8 cellular contexts compared by ENCODE assay signal in genomic region chr11:111417766-111418435, GRCh38. TPM values are rescaled to one million over a fixed set of nuclear protein-coding genes. Genes with fewer than 3 reads are reported as not detected.
A peak's percentile ranks its signal among the peaks of the same experiment; 100 is the strongest.
DNase-seq lines count a peak whose midpoint lies in the region; ATAC-seq and TF ChIP-seq lines count a peak whose summit lies in the region.

No MANE protein-coding gene starts in this region.

- peak; percentile 24 for ATAC-seq in GM21576 (IDR thresholded peaks at IDR 0.05; ENCODE audit: unreplicated experiment)
- ATAC-seq in GM19324 (IDR thresholded peaks at IDR 0.05; ENCODE audit: low FRiP score, unreplicated experiment), result no peak

- H3K4me3 ChIP-seq in fibroblast of pulmonary artery (replicated peaks; ENCODE audit: low read depth, low read length), result no peak overlapping the region

- TF ChIP-seq CTCF in fibroblast of pulmonary artery (IDR thresholded peaks at IDR 0.05; ENCODE audit: low read length, missing control alignments), result no peak

- DNase-seq in Daoy (ENCODE audit: low read depth), result peak; percentile 43
- DNase-seq in MV-4-11 (lab: John Stamatoyannopoulos, UW), result peak; percentile 23
- peak; percentile 55 for DNase-seq in fibroblast of pulmonary artery (ENCODE audit: low read depth)
- peak; percentile 80 for DNase-seq in smooth muscle cell of the brain vasculature (ENCODE audit: low read depth, low spot score)
- DNase-seq in DMS153 (lab: John Stamatoyannopoulos, UW), result no peak
- DNase-seq in SIG-M5 (lab: John Stamatoyannopoulos, UW), result no peak

RNA-seq across cellular contexts. Expression of gene POU2AF1, which starts 38.8 kb away (rescaled TPM):
- total RNA-seq in Daoy (2014; rRNA removed; shearing (Covaris generic)), result not detected in 2 replicates

Comparison
In these comparisons a context has a peak if more than half of its experiments do, and no peak if none do; other contexts are left out.
1. DNase-seq: peak in Daoy (single experiment), MV-4-11 (single experiment), fibroblast of pulmonary artery (single experiment) and smooth muscle cell of the brain vasculature (single experiment); none in DMS153 (single experiment) and SIG-M5 (single experiment).